Comparison of ENCODE assay signal across 15 cellular contexts in the genomic region with DNA sequence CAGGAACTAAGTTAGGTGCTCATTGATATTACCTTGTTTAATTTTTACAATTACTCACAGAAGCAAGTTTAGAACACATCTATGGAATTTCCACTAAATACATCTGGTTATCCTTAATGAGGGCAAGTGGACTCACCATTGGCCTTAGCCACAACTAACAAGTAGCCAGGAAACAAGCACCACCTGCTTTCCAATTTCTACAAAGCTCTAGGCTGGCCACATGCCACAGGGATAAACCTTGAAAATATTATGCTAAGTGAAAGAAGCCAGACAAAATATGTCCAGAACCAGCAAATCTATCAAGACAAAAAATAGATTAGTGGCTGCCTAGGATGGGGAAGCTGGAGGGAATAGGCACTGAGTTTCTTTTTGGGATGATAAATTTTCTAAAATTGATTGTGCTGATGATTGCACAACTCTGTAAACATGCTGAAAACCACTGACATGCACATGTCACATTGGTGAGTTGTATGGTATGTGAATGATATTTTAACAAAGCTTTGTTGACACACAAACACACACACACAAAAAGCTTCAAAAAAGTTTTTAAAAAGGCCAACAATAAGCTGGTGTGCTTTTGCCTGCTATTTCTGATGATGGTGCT.
"Had no signal": no experiment of that assay in that cellular context is flagged by ENCODE, and none has a peak within 500 bp of the region (broad histone marks: within the 10 kb centered on the region; RNA-seq: fewer than 3 reads in every experiment).

No MANE protein-coding gene starts in this region.

- H3K9me3 ChIP-seq: left ventricle myocardium inferior, suprapubic skin had no signal

- H3K4me3 Mint-ChIP-seq: activated naive CD8-positive, alpha-beta T cell; activated T-cell treated with anti-CD3 and anti-CD28 coated beads, Interleukin-2, amount 50 U/mL, for 4 hours; endodermal cell had no signal

- H3K36me3 ChIP-seq: suprapubic skin had no signal

- H3K9me3 Mint-ChIP-seq: activated T-cell treated with anti-CD3 and anti-CD28 coated beads, Interleukin-2, amount 50 U/mL, for 4 hours; endodermal cell; type B pancreatic cell had no signal

- H3K27me3 Mint-ChIP-seq: activated naive CD8-positive, alpha-beta T cell; type B pancreatic cell had no signal

- DNase-seq: activated CD4-positive, alpha-beta T cell treated with anti-CD3 and anti-CD28 coated beads for 1 hour; activated CD4-positive, alpha-beta T cell treated with anti-CD3 and anti-CD28 coated beads, Interleukin-2, amount 50 U/mL, for 48 hours; activated effector memory CD4-positive, alpha-beta T cell treated with anti-CD3 and anti-CD28 coated beads, Interleukin-2, amount 50 U/mL, for 16 hours; activated T-cell treated with anti-CD3 and anti-CD28 coated beads, Interleukin-2, amount 50 U/mL, for 4 hours; endodermal cell; erythroblast; islet precursor cell; left ventricle myocardium inferior; mesenchymal stem cell; stimulated activated CD4-positive, alpha-beta T cell treated with anti-CD3 and anti-CD28 coated beads, Interleukin-2, amount 100 ng/mL, for 48 hours; stimulated activated naive CD4-positive, alpha-beta T cell treated with Interleukin-2 at 50 U/mL for 16 hours; T-helper 9 cell had no signal

- H3K27me3 ChIP-seq: suprapubic skin had no signal

- ATAC-seq: activated T-cell treated with anti-CD3 and anti-CD28 coated beads, Interleukin-2, amount 50 U/mL, for 4 hours had no signal

- H3K27ac ChIP-seq: suprapubic skin had no signal

- H3K4me3 ChIP-seq: left ventricle myocardium inferior, suprapubic skin had no signal

- H3K27ac Mint-ChIP-seq: activated naive CD8-positive, alpha-beta T cell; endodermal cell; type B pancreatic cell had no signal
